ENCODE assay signal across 1 cellular context in the genomic region with DNA sequence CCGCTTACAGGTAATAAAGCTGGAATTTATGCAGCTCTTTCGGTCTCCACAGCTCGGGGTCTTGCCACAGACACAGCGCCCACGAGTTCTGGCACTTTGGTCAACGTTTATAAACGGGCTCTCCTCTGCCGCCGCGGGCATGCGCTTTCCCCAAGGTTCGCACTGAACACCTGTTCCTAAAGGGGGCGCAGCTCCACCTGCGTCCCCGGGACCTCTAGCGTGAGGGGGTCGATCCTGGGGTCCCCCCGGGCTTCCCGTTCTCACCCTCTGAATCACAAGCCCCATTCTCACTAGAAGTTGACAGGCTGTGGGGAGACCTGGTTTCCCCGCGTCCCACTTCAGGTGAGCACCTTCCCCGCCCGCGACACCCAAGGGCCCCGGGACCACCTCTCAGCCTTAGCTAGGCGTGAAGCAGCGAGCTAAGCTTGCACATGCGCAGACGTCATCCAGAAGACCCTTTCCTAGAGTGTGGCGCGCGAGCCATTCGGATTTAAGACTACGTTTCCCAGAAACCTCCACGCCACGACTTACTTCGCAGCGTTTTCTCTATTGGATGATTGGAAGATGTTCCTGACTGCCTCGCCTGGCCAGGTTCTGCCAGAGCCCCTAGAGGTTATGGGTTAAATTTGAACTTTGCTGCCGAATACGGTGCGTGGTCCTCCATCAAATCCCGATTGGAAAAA.
TF ChIP-seq lines count a peak whose summit lies in the region.

No MANE protein-coding gene starts in this region.

TF ChIP-seq in GM12878, 131 proteins besides CTCF, POLR2A, EP300 and RAD21 (continued from another document):
- TF ChIP-seq, protein P1, sequence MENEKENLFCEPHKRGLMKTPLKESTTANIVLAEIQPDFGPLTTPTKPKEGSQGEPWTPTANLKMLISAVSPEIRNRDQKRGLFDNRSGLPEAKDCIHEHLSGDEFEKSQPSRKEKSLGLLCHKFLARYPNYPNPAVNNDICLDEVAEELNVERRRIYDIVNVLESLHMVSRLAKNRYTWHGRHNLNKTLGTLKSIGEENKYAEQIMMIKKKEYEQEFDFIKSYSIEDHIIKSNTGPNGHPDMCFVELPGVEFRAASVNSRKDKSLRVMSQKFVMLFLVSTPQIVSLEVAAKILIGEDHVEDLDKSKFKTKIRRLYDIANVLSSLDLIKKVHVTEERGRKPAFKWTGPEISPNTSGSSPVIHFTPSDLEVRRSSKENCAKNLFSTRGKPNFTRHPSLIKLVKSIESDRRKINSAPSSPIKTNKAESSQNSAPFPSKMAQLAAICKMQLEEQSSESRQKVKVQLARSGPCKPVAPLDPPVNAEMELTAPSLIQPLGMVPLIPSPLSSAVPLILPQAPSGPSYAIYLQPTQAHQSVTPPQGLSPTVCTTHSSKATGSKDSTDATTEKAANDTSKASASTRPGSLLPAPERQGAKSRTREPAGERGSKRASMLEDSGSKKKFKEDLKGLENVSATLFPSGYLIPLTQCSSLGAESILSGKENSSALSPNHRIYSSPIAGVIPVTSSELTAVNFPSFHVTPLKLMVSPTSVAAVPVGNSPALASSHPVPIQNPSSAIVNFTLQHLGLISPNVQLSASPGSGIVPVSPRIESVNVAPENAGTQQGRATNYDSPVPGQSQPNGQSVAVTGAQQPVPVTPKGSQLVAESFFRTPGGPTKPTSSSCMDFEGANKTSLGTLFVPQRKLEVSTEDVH (IDR thresholded peaks at IDR 0.05; ENCODE audit: low read depth, partially characterized antibody), result no peak
- TF ChIP-seq, protein P2, sequence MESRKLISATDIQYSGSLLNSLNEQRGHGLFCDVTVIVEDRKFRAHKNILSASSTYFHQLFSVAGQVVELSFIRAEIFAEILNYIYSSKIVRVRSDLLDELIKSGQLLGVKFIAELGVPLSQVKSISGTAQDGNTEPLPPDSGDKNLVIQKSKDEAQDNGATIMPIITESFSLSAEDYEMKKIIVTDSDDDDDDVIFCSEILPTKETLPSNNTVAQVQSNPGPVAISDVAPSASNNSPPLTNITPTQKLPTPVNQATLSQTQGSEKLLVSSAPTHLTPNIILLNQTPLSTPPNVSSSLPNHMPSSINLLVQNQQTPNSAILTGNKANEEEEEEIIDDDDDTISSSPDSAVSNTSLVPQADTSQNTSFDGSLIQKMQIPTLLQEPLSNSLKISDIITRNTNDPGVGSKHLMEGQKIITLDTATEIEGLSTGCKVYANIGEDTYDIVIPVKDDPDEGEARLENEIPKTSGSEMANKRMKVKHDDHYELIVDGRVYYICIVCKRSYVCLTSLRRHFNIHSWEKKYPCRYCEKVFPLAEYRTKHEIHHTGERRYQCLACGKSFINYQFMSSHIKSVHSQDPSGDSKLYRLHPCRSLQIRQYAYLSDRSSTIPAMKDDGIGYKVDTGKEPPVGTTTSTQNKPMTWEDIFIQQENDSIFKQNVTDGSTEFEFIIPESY (IDR thresholded peaks at IDR 0.05), result no peak
- TF ChIP-seq, protein P3, sequence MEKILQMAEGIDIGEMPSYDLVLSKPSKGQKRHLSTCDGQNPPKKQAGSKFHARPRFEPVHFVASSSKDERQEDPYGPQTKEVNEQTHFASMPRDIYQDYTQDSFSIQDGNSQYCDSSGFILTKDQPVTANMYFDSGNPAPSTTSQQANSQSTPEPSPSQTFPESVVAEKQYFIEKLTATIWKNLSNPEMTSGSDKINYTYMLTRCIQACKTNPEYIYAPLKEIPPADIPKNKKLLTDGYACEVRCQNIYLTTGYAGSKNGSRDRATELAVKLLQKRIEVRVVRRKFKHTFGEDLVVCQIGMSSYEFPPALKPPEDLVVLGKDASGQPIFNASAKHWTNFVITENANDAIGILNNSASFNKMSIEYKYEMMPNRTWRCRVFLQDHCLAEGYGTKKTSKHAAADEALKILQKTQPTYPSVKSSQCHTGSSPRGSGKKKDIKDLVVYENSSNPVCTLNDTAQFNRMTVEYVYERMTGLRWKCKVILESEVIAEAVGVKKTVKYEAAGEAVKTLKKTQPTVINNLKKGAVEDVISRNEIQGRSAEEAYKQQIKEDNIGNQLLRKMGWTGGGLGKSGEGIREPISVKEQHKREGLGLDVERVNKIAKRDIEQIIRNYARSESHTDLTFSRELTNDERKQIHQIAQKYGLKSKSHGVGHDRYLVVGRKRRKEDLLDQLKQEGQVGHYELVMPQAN (conservative IDR thresholded peaks at IDR 0.05), result peak; percentile 47; the same call in 1 of the 2 replicates
- TF ChIP-seq EED (IDR thresholded peaks at IDR 0.05; ENCODE audit: low read depth) (0 out of 2 replicates have a peak, but pooled peaks have one; percentile 34), MXI1 (IDR thresholded peaks at IDR 0.05; ENCODE audit: low read depth, low read length) (no peak), CREB1 (IDR thresholded peaks at IDR 0.05; ENCODE audit: low read depth) (peak; percentile 67), NRF1 (conservative IDR thresholded peaks at IDR 0.05; ENCODE audit: low read depth, low read length) (peak; percentile 50), ESRRA (IDR thresholded peaks at IDR 0.05; ENCODE audit: low read length) (no peak), BACH1 (IDR thresholded peaks at IDR 0.05; ENCODE audit: borderline replicate concordance) (0 out of 2 replicates have a peak, but pooled peaks have one; percentile 2), RELA (IDR thresholded peaks at IDR 0.05; ENCODE audit: borderline replicate concordance, partially characterized antibody) (peak; percentile 8), SMARCA5 (IDR thresholded peaks at IDR 0.05) (peak; percentile 73; the same call in 1 of the 2 replicates), LARP7 (IDR thresholded peaks at IDR 0.05) (peak; percentile 43; the same call in 1 of the 2 replicates), CHD1 (IDR thresholded peaks at IDR 0.05; ENCODE audit: low read depth, low read length) (no peak), IKZF1 (conservative IDR thresholded peaks at IDR 0.05) (0 out of 2 replicates have a peak, but pooled peaks have one; percentile 21), HCFC1 (IDR thresholded peaks at IDR 0.05; ENCODE audit: low read length) (peak; percentile 74), YY1 (IDR thresholded peaks at IDR 0.05; ENCODE audit: low read depth, low read length) (peak; percentile 40; the same call in 1 of the 2 replicates)
